In genomic region chr2:208595386-208596275, GRCh38 we compare ENCODE assay signal across 13 cellular contexts.
A peak's percentile ranks its signal among the peaks of the same experiment; 100 is the strongest.
DNase-seq lines count a peak whose midpoint lies in the region; ATAC-seq and TF ChIP-seq lines count a peak whose summit lies in the region.
"Had no signal": no experiment of that assay in that cellular context is flagged by ENCODE, and none has a peak within 500 bp of the region (broad histone marks: within the 10 kb centered on the region; RNA-seq: fewer than 3 reads in every experiment).

No MANE protein-coding gene starts in this region.

- H3K36me3 ChIP-seq in colonic mucosa = no peaks in the 10 kb centered on the region
- no peaks in the 10 kb centered on the region for H3K36me3 ChIP-seq in transverse colon

- intact Hi-C loops in colonic mucosa (cut with DNase I) (no loop called here), transverse colon (cut with DNase I; ENCODE audit: low total_unique reads) (no loop called here)

- no peak overlapping the region for H3K27ac ChIP-seq in colonic mucosa
- peak overlapping the region in 3 of 4 donors; percentile 32 to 55 (median 52) for H3K27ac ChIP-seq in transverse colon

- DNase-seq in NCI-H510A treated with DMSO at 0.1 percent for 48 hours (lab: John Stamatoyannopoulos, UW) (peak; percentile 82), NCI-H510A (lab: John Stamatoyannopoulos, UW) (no peak), NCI-H69 (lab: John Stamatoyannopoulos, UW) (peak; percentile 24), colonic mucosa (peak; percentile 30), transverse colon (peak; percentile 21), C1 segment of cervical spinal cord (lab: John Stamatoyannopoulos, UW) (no peak)
- DNase-seq: activated naive CD8-positive, alpha-beta T cell treated with anti-CD3 and anti-CD28 coated beads, Interleukin-2, amount 50 U/mL, for 24 hours; immature natural killer cell; NCI-H1417 treated with DMSO at 0.1 percent for 48 hours; SW 1271 had no signal

- no peaks in the 10 kb centered on the region for H3K9me3 ChIP-seq in colonic mucosa
- H3K9me3 ChIP-seq in transverse colon = no peaks in the 10 kb centered on the region

- in situ Hi-C loops in transverse colon (cut with MboI; ENCODE audit: low pct_ligation_motif_present in 1 of 4, low pct_unique_long_range_greater_than_20kb in 1 of 4, low sequenced_read_pairs in 3 of 4) = no loop called here

- no peak for TF ChIP-seq POLR2A in transverse colon (IDR thresholded peaks at IDR 0.05)

- no peak for TF ChIP-seq EP300 in transverse colon (IDR thresholded peaks at IDR 0.05; ENCODE audit: low read depth)

- H3K4me1 ChIP-seq in colonic mucosa (peaks cover 4% of the 10 kb centered on the region), transverse colon (peaks cover 0 to 13% (median 2%) of the 10 kb centered on the region in 4 donors)

- ATAC-seq in GM19395 (IDR thresholded peaks at IDR 0.05; ENCODE audit: unreplicated experiment) (no peak), GM18519 (IDR thresholded peaks at IDR 0.05; ENCODE audit: low FRiP score, unreplicated experiment) (no peak)
- ATAC-seq: activated naive CD8-positive, alpha-beta T cell treated with anti-CD3 and anti-CD28 coated beads, Interleukin-2, amount 50 U/mL, for 24 hours; GM12878 had no signal

- no peak overlapping the region for H3K4me3 ChIP-seq in colonic mucosa
- no peak overlapping the region for H3K4me3 ChIP-seq in transverse colon
- H3K4me3 ChIP-seq: GM12878 had no signal

- TF ChIP-seq CTCF in colonic mucosa (IDR thresholded peaks at IDR 0.05) = no peak
- no peak for TF ChIP-seq CTCF in transverse colon (IDR thresholded peaks at IDR 0.05)

- H3K27me3 ChIP-seq in colonic mucosa = no peaks in the 10 kb centered on the region
- H3K27me3 ChIP-seq in transverse colon = no peaks in the 10 kb centered on the region

- 31 to 38% methylated on average over 3 of the region's 3 CpGs for WGBS in transverse colon (ENCODE audit: low coverage in 1 of 2), 2 donors

- no peak overlapping the region for H3K9ac ChIP-seq in colonic mucosa (ENCODE audit: low read depth in 2 of 2, low read length in 2 of 2)

Comparison
In these comparisons a context has a peak if more than half of its experiments do, and no peak if none do; other contexts are left out.
1. DNase-seq: peak in NCI-H510A treated with DMSO at 0.1 percent for 48 hours (single experiment), NCI-H69 (single experiment), colonic mucosa (single experiment) and transverse colon (single experiment); none in NCI-H510A (single experiment) and C1 segment of cervical spinal cord (0 of 14).